26 cellular contexts compared by ENCODE assay signal in the genomic region with DNA sequence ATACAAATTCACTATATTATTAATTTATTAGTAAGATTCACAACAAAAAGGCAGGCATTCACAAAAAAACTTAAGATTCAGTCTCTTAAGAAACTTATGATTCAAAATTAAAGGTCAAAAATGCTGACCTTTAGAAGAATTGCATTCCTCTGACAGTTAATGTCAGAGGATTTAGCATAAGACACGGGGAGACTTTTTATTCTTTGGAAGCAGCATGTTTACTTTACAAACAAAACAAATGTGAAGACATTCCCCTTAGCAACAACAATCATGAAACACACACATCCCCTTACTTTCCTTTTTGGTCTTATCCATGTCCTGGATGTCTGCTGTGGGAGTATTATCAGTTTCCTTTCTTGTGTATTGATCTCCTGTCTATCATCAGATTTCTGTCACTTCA.
"Had no signal": no experiment of that assay in that cellular context is flagged by ENCODE, and none has a peak within 500 bp of the region (broad histone marks: within the 10 kb centered on the region; RNA-seq: fewer than 3 reads in every experiment).

No MANE protein-coding gene starts in this region.

- H3K4me2 ChIP-seq: neural progenitor cell had no signal

- H3K9me3 ChIP-seq: testis, uterus had no signal

- H3K27ac ChIP-seq: ascending aorta, foreskin keratinocyte, neural progenitor cell, parathyroid adenoma, psoas muscle, right atrium auricular region, testis, transverse colon, uterus had no signal

- DNase-seq: activated CD4-positive, alpha-beta memory T cell treated with anti-CD3 and anti-CD28 coated beads for 36 hours; activated CD4-positive, alpha-beta T cell treated with anti-CD3 and anti-CD28 coated beads, Interleukin-2, amount 10 ng/mL, durations not matched to agents 24 days and 14 days; activated CD4-positive, CD25-positive, alpha-beta regulatory T cell treated with anti-CD3 and anti-CD28 coated beads, Interleukin-2, amount 50 U/mL, for 72 hours; activated CD8-positive, alpha-beta memory T cell treated with anti-CD3 and anti-CD28 coated beads, Interleukin-2, amount 50 U/mL, for 4 hours; activated effector memory CD4-positive, alpha-beta T cell treated with anti-CD3 and anti-CD28 coated beads, Interleukin-2, amount 50 U/mL, for 16 hours; activated naive CD4-positive, alpha-beta T cell treated with anti-CD3 and anti-CD28 coated beads for 36 hours; activated naive CD8-positive, alpha-beta T cell treated with anti-CD3 and anti-CD28 coated beads for 36 hours; activated T-cell treated with anti-CD3 and anti-CD28 coated beads, Interleukin-2, amount 50 U/mL, for 1 hour; caudate nucleus; foreskin keratinocyte; natural killer cell; occipital lobe; psoas muscle; stimulated activated CD4-positive, alpha-beta T cell treated with anti-CD3 and anti-CD28 coated beads, Interleukin-2, amount 100 ng/mL, for 48 hours; stimulated activated naive CD8-positive, alpha-beta T cell treated with anti-CD3 and anti-CD28 coated beads, Interleukin-15, Interleukin-2, amounts not matched to agents 100 U/mL and 50 U/mL, for 24 hours; T-helper 17 cell; T1000; testis; transverse colon; uterus had no signal

- H3K4me3 ChIP-seq: ascending aorta, neural progenitor cell, psoas muscle, right atrium auricular region, testis, transverse colon, uterus had no signal

- H2AFZ ChIP-seq: neural progenitor cell, parathyroid adenoma had no signal

- ATAC-seq: esophagus mucosa; foreskin keratinocyte; natural killer cell; psoas muscle; stimulated activated naive CD8-positive, alpha-beta T cell treated with anti-CD3 and anti-CD28 coated beads, Interleukin-15, Interleukin-2, amounts not matched to agents 100 U/mL and 50 U/mL, for 24 hours; T-helper 17 cell had no signal

- H3K79me2 ChIP-seq: parathyroid adenoma had no signal

- H3K27me3 ChIP-seq: ascending aorta, foreskin keratinocyte, neural progenitor cell, right atrium auricular region, testis, transverse colon, uterus had no signal

- H3K36me3 ChIP-seq: ascending aorta, neural progenitor cell, right atrium auricular region, transverse colon, uterus had no signal

- H3K9ac ChIP-seq: neural progenitor cell, parathyroid adenoma had no signal

- H3K4me1 ChIP-seq: ascending aorta, foreskin keratinocyte, neural progenitor cell, parathyroid adenoma, psoas muscle, right atrium auricular region, testis, transverse colon, uterus had no signal

- FAIRE-seq: keratinocyte had no signal
